In the genomic region with DNA sequence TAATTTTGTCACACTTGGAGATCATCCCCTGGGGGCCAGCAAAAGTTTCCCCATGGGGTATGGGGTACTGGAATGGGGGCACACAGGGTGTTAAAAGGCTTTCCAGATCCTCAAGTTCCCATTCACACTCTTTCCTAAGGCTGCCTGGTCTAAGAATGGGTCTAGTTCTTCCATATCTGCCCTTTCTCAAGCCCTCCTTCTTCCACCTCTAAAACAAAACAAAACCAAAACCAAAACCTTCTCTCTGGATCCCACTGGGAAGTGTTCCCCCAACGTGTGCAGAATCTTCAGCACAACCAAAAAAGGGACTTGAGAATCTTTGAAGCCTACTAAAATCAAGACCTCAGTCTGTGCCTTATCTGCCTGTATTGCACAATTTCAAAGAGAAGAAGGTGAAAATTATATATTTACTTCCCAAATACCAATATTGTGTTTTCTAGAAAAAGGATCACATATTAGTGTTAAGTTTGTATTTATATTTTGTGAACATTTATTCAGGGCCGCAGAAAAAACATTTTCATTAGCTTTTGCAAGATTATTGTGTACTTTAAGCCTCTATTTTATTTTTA, we compare ENCODE assay signal across 17 cellular contexts.
DNase-seq lines count a peak whose midpoint lies in the region; TF ChIP-seq lines count a peak whose summit lies in the region.
"Had no signal": no experiment of that assay in that cellular context is flagged by ENCODE, and none has a peak within 500 bp of the region (broad histone marks: within the 10 kb centered on the region; RNA-seq: fewer than 3 reads in every experiment).

No MANE protein-coding gene starts in this region.

- no peaks in the 10 kb centered on the region for H3K36me3 ChIP-seq in SJSA1
- no peaks in the 10 kb centered on the region for H3K36me3 ChIP-seq in fibroblast of lung (ENCODE audit: control insufficient read depth, insufficient read depth, low read length)
- no peaks in the 10 kb centered on the region for H3K36me3 ChIP-seq in tibial nerve
- H3K36me3 ChIP-seq: BLaER1 treated with 17β-estradiol and CSF1 and Interleukin-3, amounts not matched to agents 10 nM and 100 nM; brain microvascular endothelial cell had no signal

- no peaks in the 10 kb centered on the region for H3K27me3 ChIP-seq in SJSA1 (replicated peaks)
- H3K27me3 ChIP-seq in fibroblast of lung (ENCODE audit: control insufficient read depth, insufficient read depth, low read length), result no peaks in the 10 kb centered on the region
- H3K27me3 ChIP-seq in tibial nerve, result no peaks in the 10 kb centered on the region
- H3K27me3 ChIP-seq: BLaER1 treated with 17β-estradiol and CSF1 and Interleukin-3, amounts not matched to agents 10 nM and 100 nM; brain microvascular endothelial cell; dorsolateral prefrontal cortex had no signal

- H3K4me3 Mint-ChIP-seq in mesothelial cell of epicardium, result no peak overlapping the region
- H3K4me3 Mint-ChIP-seq: activated CD4-positive, alpha-beta T cell treated with anti-CD3 and anti-CD28 coated beads, Interleukin-2, amount 10 ng/mL, durations not matched to agents 24 days and 14 days; activated naive CD4-positive, alpha-beta T cell treated with anti-CD3 and anti-CD28 coated beads, Interleukin-2, amount 10 ng/mL, durations not matched to agents 7 days and 5 days; naive B cell had no signal

- H3K4me1 ChIP-seq in SJSA1 (replicated peaks) (peaks cover 28% of the 10 kb centered on the region), fibroblast of lung (ENCODE audit: control insufficient read depth, extremely low read depth, insufficient read depth, low read length) (peaks cover 2% of the 10 kb centered on the region), tibial nerve (no peaks in the 10 kb centered on the region)
- H3K4me1 ChIP-seq: BLaER1 treated with 17β-estradiol and CSF1 and Interleukin-3, amounts not matched to agents 10 nM and 100 nM had no signal

- H3K9me3 ChIP-seq in SJSA1 (replicated peaks) (no peaks in the 10 kb centered on the region), fibroblast of lung (ENCODE audit: control insufficient read depth, insufficient read depth, low read depth, low read length) (no peaks in the 10 kb centered on the region), tibial nerve (no peaks in the 10 kb centered on the region)

- no peak for TF ChIP-seq POLR2A in tibial nerve (IDR thresholded peaks at IDR 0.05)

- peaks cover 5% of the 10 kb centered on the region for H3K9me3 Mint-ChIP-seq in mesothelial cell of epicardium
- H3K9me3 Mint-ChIP-seq: activated CD4-positive, alpha-beta T cell treated with anti-CD3 and anti-CD28 coated beads, Interleukin-2, amount 10 ng/mL, durations not matched to agents 24 days and 14 days had no signal

- peak overlapping the region; percentile 52 for H2AFZ ChIP-seq in fibroblast of lung (ENCODE audit: low read length)

- in situ Hi-C loops in ACHN (cut with HindIII; ENCODE audit: low pct_ligation_motif_present, low pct_unique_long_range_greater_than_20kb, low sequenced_read_pairs), result no loop called here

- peaks cover 2% of the 10 kb centered on the region for H3K36me3 Mint-ChIP-seq in mesothelial cell of epicardium
- H3K36me3 Mint-ChIP-seq: activated naive CD4-positive, alpha-beta T cell treated with anti-CD3 and anti-CD28 coated beads, Interleukin-2, amount 10 ng/mL, durations not matched to agents 7 days and 5 days; naive B cell had no signal

- peaks cover 13% of the 10 kb centered on the region for H3K4me1 Mint-ChIP-seq in mesothelial cell of epicardium
- H3K4me1 Mint-ChIP-seq: activated CD4-positive, alpha-beta T cell treated with anti-CD3 and anti-CD28 coated beads, Interleukin-2, amount 10 ng/mL, durations not matched to agents 24 days and 14 days; activated naive CD4-positive, alpha-beta T cell treated with anti-CD3 and anti-CD28 coated beads, Interleukin-2, amount 10 ng/mL, durations not matched to agents 7 days and 5 days had no signal

- DNase-seq in SJSA1 (ENCODE audit: low read depth in 1 of 2, low spot score in 2 of 2) (no peak), fibroblast of lung (ENCODE audit: low read depth in 2 of 2) (no peak), mesothelial cell of epicardium (ENCODE audit: low spot score in 2 of 2, unreplicated experiment in 2 of 2) (no peak), tibial nerve (ENCODE audit: low spot score in 2 of 2) (no peak), NCI-H774 (lab: John Stamatoyannopoulos, UW) (no peak), ACHN (no peak), RKO (ENCODE audit: low spot score) (no peak)
- DNase-seq: activated CD4-positive, alpha-beta T cell treated with anti-CD3 and anti-CD28 coated beads, Interleukin-2, amount 10 ng/mL, durations not matched to agents 24 days and 14 days; activated naive CD4-positive, alpha-beta T cell treated with anti-CD3 and anti-CD28 coated beads, Interleukin-2, amount 10 ng/mL, durations not matched to agents 7 days and 5 days; activated T-cell treated with anti-CD3 and anti-CD28 coated beads for 4 hours; brain microvascular endothelial cell; dorsolateral prefrontal cortex; GOT3; naive B cell; NCI-H146; T1000 had no signal

- H3K27me3 Mint-ChIP-seq in mesothelial cell of epicardium (ENCODE audit: low read depth), result no peaks in the 10 kb centered on the region
- H3K27me3 Mint-ChIP-seq: activated CD4-positive, alpha-beta T cell treated with anti-CD3 and anti-CD28 coated beads, Interleukin-2, amount 10 ng/mL, durations not matched to agents 24 days and 14 days; activated naive CD4-positive, alpha-beta T cell treated with anti-CD3 and anti-CD28 coated beads, Interleukin-2, amount 10 ng/mL, durations not matched to agents 7 days and 5 days; naive B cell had no signal

- peak overlapping the region; percentile 62 for H3K27ac ChIP-seq in SJSA1
- H3K27ac ChIP-seq in fibroblast of lung (ENCODE audit: insufficient read depth, low read length), result no peak overlapping the region
- peak overlapping the region in 3 of 4 donors; percentile 1 to 64 (median 35) for H3K27ac ChIP-seq in tibial nerve
- H3K27ac ChIP-seq: BLaER1 treated with 17β-estradiol and CSF1 and Interleukin-3, amounts not matched to agents 10 nM and 100 nM; brain microvascular endothelial cell had no signal

- TF ChIP-seq EP300 in tibial nerve (IDR thresholded peaks at IDR 0.05), result no peak

- peak overlapping the region; percentile 80 for H3K4me2 ChIP-seq in fibroblast of lung (ENCODE audit: extremely low read depth, insufficient read depth, low read length)
- H3K4me2 ChIP-seq: BLaER1 treated with 17β-estradiol and CSF1 and Interleukin-3, amounts not matched to agents 10 nM and 100 nM had no signal

- H3K9ac ChIP-seq in fibroblast of lung (ENCODE audit: insufficient read depth, low read length), result no peak overlapping the region
- H3K9ac ChIP-seq: BLaER1 treated with 17β-estradiol and CSF1 and Interleukin-3, amounts not matched to agents 10 nM and 100 nM had no signal

- no peak overlapping the region for H3K4me3 ChIP-seq in SJSA1
- peak overlapping the region in 1 of 4 experiments; percentile 36 for H3K4me3 ChIP-seq in fibroblast of lung (replicated peaks in 1 of 4; ENCODE audit: control extremely low read depth in 1 of 4, insufficient read depth in 1 of 4, low read depth in 3 of 4, low read length in 4 of 4)
- no peak overlapping the region for H3K4me3 ChIP-seq in tibial nerve
- H3K4me3 ChIP-seq: BLaER1 treated with 17β-estradiol and CSF1 and Interleukin-3, amounts not matched to agents 10 nM and 100 nM had no signal

- H3K27ac Mint-ChIP-seq in mesothelial cell of epicardium, result peak overlapping the region; percentile 31
- H3K27ac Mint-ChIP-seq: activated CD4-positive, alpha-beta T cell treated with anti-CD3 and anti-CD28 coated beads, Interleukin-2, amount 10 ng/mL, durations not matched to agents 24 days and 14 days; activated naive CD4-positive, alpha-beta T cell treated with anti-CD3 and anti-CD28 coated beads, Interleukin-2, amount 10 ng/mL, durations not matched to agents 7 days and 5 days had no signal

- TF ChIP-seq CTCF in fibroblast of lung (conservative IDR thresholded peaks at IDR 0.05 in 1 of 2, IDR thresholded peaks at IDR 0.05 in 1 of 2; ENCODE audit: low read depth in 1 of 2, low read length in 2 of 2) (no peak), mesothelial cell of epicardium (IDR thresholded peaks at IDR 0.05; ENCODE audit: unreplicated experiment) (no peak), tibial nerve (IDR thresholded peaks at IDR 0.05) (no peak)

- WGBS in tibial nerve, 2 donors, result 51 to 69% methylated on average over 2 of the region's 2 CpGs

- no peaks in the 10 kb centered on the region for H3K79me2 ChIP-seq in fibroblast of lung (ENCODE audit: control insufficient read depth, insufficient read depth, low read length)

- H4K20me1 ChIP-seq in fibroblast of lung (ENCODE audit: control insufficient read depth, extremely low read depth, insufficient read depth, low read length), result no peaks in the 10 kb centered on the region
- H4K20me1 ChIP-seq: BLaER1 treated with 17β-estradiol and CSF1 and Interleukin-3, amounts not matched to agents 10 nM and 100 nM had no signal
